Comparison of ENCODE assay signal across 15 cellular contexts in genomic region chr5:116395178-116395577, GRCh38.
DNase-seq lines count a peak whose midpoint lies in the region; ATAC-seq and TF ChIP-seq lines count a peak whose summit lies in the region.
"Had no signal": no experiment of that assay in that cellular context is flagged by ENCODE, and none has a peak within 500 bp of the region (broad histone marks: within the 10 kb centered on the region; RNA-seq: fewer than 3 reads in every experiment).

No MANE protein-coding gene starts in this region.

- H3K4me3 ChIP-seq in body of pancreas: no peak overlapping the region
- H3K4me3 ChIP-seq in vagina: no peak overlapping the region
- H3K4me3 ChIP-seq: breast epithelium, hepatocyte, lung, PC-9 had no signal

- no peak for ATAC-seq in body of pancreas
- ATAC-seq in HG03108 (IDR thresholded peaks at IDR 0.05; ENCODE audit: unreplicated experiment): no peak
- ATAC-seq in GM18861 (IDR thresholded peaks at IDR 0.05; ENCODE audit: unreplicated experiment): no peak

- no peaks in the 10 kb centered on the region for H3K9me3 Mint-ChIP-seq in osteocyte (ENCODE audit: unreplicated experiment)

- H3K27me3 ChIP-seq in body of pancreas: no peaks in the 10 kb centered on the region
- H3K27me3 ChIP-seq in vagina: no peaks in the 10 kb centered on the region
- H3K27me3 ChIP-seq: breast epithelium, hepatocyte had no signal

- peak overlapping the region; percentile 12 for H3K27ac Mint-ChIP-seq in osteocyte (ENCODE audit: unreplicated experiment)

- peaks cover 18% of the 10 kb centered on the region for H3K4me1 Mint-ChIP-seq in osteocyte (ENCODE audit: unreplicated experiment)

- TF ChIP-seq POLR2A in body of pancreas (IDR thresholded peaks at IDR 0.05) (no peak), vagina (IDR thresholded peaks at IDR 0.05) (no peak)

- intact Hi-C loops in body of pancreas (cut with DNase I) (no loop called here), vagina (cut with DNase I) (no loop called here)

- no peaks in the 10 kb centered on the region for H3K9me3 ChIP-seq in body of pancreas
- H3K9me3 ChIP-seq in vagina: no peaks in the 10 kb centered on the region
- H3K9me3 ChIP-seq: breast epithelium had no signal

- POLR2A ChIA-PET in HEK293T (lab: Yijun Ruan, JAX): no interaction called here

- H3K4me1 ChIP-seq in body of pancreas: peaks cover 25% of the 10 kb centered on the region
- peaks cover 8% of the 10 kb centered on the region for H3K4me1 ChIP-seq in vagina
- H3K4me1 ChIP-seq: breast epithelium had no signal

- WGBS in body of pancreas, 2 donors: 83 to 92% methylated on average over 9 of the region's 9 CpGs

- H3K4me3 Mint-ChIP-seq in osteocyte (ENCODE audit: unreplicated experiment): no peak overlapping the region

- CTCF ChIA-PET in HEK293T (lab: Yijun Ruan, JAX): interaction anchor here (0.6 kb wide), 1 partner anchor 54 kb away, joined by 4 read pairs; no protein-coding TSS in a partner anchor

- DNase-seq in DMS79 treated with DMSO at 0.1 percent for 48 hours (lab: John Stamatoyannopoulos, UW) (peak; percentile 86), NCI-H2107 (lab: John Stamatoyannopoulos, UW) (peak; percentile 53), body of pancreas (no peak), osteocyte (ENCODE audit: extremely low spot score, unreplicated experiment) (no peak), HEK293T (ENCODE audit: extremely low spot score) (no peak), vagina (ENCODE audit: extremely low spot score in 2 of 2) (no peak)
- DNase-seq: activated CD4-positive, alpha-beta T cell treated with anti-CD3 and anti-CD28 coated beads, Interleukin-2, amount 50 U/mL, for 1 hour; activated effector memory CD4-positive, alpha-beta T cell treated with Interleukin-2 at 50 U/mL for 16 hours; DND-41; PC-9 had no signal

- TF ChIP-seq CTCF in body of pancreas (IDR thresholded peaks at IDR 0.05): no peak
- TF ChIP-seq CTCF in osteocyte (IDR thresholded peaks at IDR 0.05): no peak
- TF ChIP-seq CTCF in vagina (IDR thresholded peaks at IDR 0.05): no peak

- no peaks in the 10 kb centered on the region for H3K36me3 Mint-ChIP-seq in osteocyte (ENCODE audit: unreplicated experiment)

- peak overlapping the region in 3 of 4 donors; percentile 56 to 58 (median 58) for H3K27ac ChIP-seq in body of pancreas
- H3K27ac ChIP-seq in vagina: no peak overlapping the region
- H3K27ac ChIP-seq: hepatocyte, PC-9 had no signal

- H3K36me3 ChIP-seq in body of pancreas (replicated peaks in 1 of 2; ENCODE audit: insufficient read depth in 1 of 2, low read depth in 2 of 2) (no peaks in the 10 kb centered on the region), vagina (no peaks in the 10 kb centered on the region)
- H3K36me3 ChIP-seq: breast epithelium had no signal

- no peaks in the 10 kb centered on the region for H3K27me3 Mint-ChIP-seq in osteocyte (ENCODE audit: unreplicated experiment)

TF ChIP-seq in HEK293T, 16 proteins besides CTCF, POLR2A, EP300 and RAD21:
- TF ChIP-seq BHLHE40 (IDR thresholded peaks at IDR 0.05; ENCODE audit: borderline replicate concordance): no peak
- no peak for TF ChIP-seq SUZ12 (IDR thresholded peaks at IDR 0.05)
- TF ChIP-seq SP1 (IDR thresholded peaks at IDR 0.05): no peak
- TF ChIP-seq ARNT (IDR thresholded peaks at IDR 0.05): no peak
- no peak for TF ChIP-seq NFRKB (IDR thresholded peaks at IDR 0.05)
- no peak for TF ChIP-seq L3MBTL2 (conservative IDR thresholded peaks at IDR 0.05)
- no peak for TF ChIP-seq TARDBP (IDR thresholded peaks at IDR 0.05)

Comparison
In these comparisons a context has a peak if more than half of its experiments do, and no peak if none do; other contexts are left out.
1. DNase-seq: peak in DMS79 treated with DMSO at 0.1 percent for 48 hours (single experiment) and NCI-H2107 (single experiment); none in body of pancreas (0 of 4), osteocyte (single experiment), HEK293T (single experiment) and vagina (0 of 2).